ENCODE assay signal across 18 cellular contexts in the genomic region with DNA sequence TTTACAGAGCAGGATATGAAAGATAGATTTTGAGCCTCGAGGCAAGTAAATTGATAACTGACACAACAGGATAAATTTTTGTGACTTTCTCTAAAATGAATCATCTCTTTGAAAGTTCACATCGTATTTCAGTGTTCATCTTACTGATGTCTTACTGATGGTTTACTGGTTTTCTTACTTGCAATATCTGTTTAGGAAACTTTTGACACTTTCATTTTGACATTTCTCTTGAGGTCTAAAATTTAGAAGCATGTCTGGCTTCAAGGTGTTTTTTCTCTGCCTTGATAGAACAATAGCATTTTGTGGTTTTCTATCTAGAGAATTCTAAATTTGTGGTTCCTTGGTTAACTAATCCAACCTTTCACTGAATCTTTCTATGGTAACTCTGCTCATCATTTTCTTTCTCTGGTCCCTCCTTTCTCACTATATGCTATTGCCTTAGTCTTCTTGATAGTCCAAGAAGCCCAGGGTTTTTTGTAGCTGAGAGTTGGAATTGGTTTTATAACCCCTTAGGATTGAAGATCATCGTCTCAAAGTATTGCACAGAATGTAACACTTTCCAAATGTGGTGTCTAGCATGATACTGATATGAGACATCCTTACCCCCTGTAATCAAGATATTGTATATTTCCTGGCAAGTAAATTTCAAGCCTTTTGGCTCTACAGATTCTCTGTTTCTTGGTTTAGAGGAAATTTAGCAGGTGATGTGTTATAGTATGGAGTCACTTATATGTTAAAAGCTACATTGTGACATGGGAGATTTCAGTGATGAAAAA.
DNase-seq lines count a peak whose midpoint lies in the region; ATAC-seq lines count a peak whose summit lies in the region.
"Had no signal": no experiment of that assay in that cellular context is flagged by ENCODE, and none has a peak within 500 bp of the region (broad histone marks: within the 10 kb centered on the region; RNA-seq: fewer than 3 reads in every experiment).

No MANE protein-coding gene starts in this region.

- no peaks in the 10 kb centered on the region for H3K36me3 Mint-ChIP-seq in stimulated activated effector memory CD8-positive, alpha-beta T cell treated with anti-CD3 and anti-CD28 coated beads, Interleukin-12 subunit alpha, Interleukin-12 subunit beta, amount 100 ng/mL, for 72 hours
- H3K36me3 Mint-ChIP-seq: activated CD8-positive, alpha-beta memory T cell treated with anti-CD3 and anti-CD28 coated beads, Interleukin-2, amount 10 ng/mL, durations not matched to agents 7 days and 5 days had no signal

- no peak overlapping the region for H3K4me3 Mint-ChIP-seq in stimulated activated effector memory CD8-positive, alpha-beta T cell treated with anti-CD3 and anti-CD28 coated beads, Interleukin-12 subunit alpha, Interleukin-12 subunit beta, amount 100 ng/mL, for 72 hours
- H3K4me3 Mint-ChIP-seq: activated CD8-positive, alpha-beta memory T cell treated with anti-CD3 and anti-CD28 coated beads, Interleukin-2, amount 10 ng/mL, durations not matched to agents 7 days and 5 days; CD4-positive, alpha-beta T cell; neural crest cell had no signal

- no peak overlapping the region for H3K27ac Mint-ChIP-seq in stimulated activated effector memory CD8-positive, alpha-beta T cell treated with anti-CD3 and anti-CD28 coated beads, Interleukin-12 subunit alpha, Interleukin-12 subunit beta, amount 100 ng/mL, for 72 hours
- H3K27ac Mint-ChIP-seq: activated CD8-positive, alpha-beta memory T cell treated with anti-CD3 and anti-CD28 coated beads, Interleukin-2, amount 10 ng/mL, durations not matched to agents 7 days and 5 days; CD4-positive, alpha-beta T cell had no signal

- peaks cover 6% of the 10 kb centered on the region for H3K4me1 Mint-ChIP-seq in stimulated activated effector memory CD8-positive, alpha-beta T cell treated with anti-CD3 and anti-CD28 coated beads, Interleukin-12 subunit alpha, Interleukin-12 subunit beta, amount 100 ng/mL, for 72 hours

- H3K9me3 Mint-ChIP-seq in stimulated activated effector memory CD8-positive, alpha-beta T cell treated with anti-CD3 and anti-CD28 coated beads, Interleukin-12 subunit alpha, Interleukin-12 subunit beta, amount 100 ng/mL, for 72 hours: no peaks in the 10 kb centered on the region
- H3K9me3 Mint-ChIP-seq: CD4-positive, alpha-beta T cell had no signal

- DNase-seq in stimulated activated effector memory CD8-positive, alpha-beta T cell treated with anti-CD3 and anti-CD28 coated beads, Interleukin-12 subunit alpha, Interleukin-12 subunit beta, amount 100 ng/mL, for 72 hours (ENCODE audit: low spot score in 2 of 2): no peak
- no peak for DNase-seq in NCI-H526 treated with DMSO at 0.1 percent for 48 hours (lab: John Stamatoyannopoulos, UW)
- DNase-seq in stimulated activated CD4-positive, alpha-beta T cell treated with anti-CD3 and anti-CD28 coated beads, Interleukin-4, amount 100 ng/mL, for 4 hours: no peak
- DNase-seq in DMS153 (lab: John Stamatoyannopoulos, UW): no peak
- DNase-seq: activated CD4-positive, alpha-beta T cell treated with anti-CD3 and anti-CD28 coated beads for 48 hours; activated CD8-positive, alpha-beta memory T cell treated with anti-CD3 and anti-CD28 coated beads, Interleukin-2, amount 10 ng/mL, durations not matched to agents 7 days and 5 days; activated effector memory CD4-positive, alpha-beta T cell treated with anti-CD3 and anti-CD28 coated beads, Interleukin-2, amount 50 U/mL, for 16 hours; CD4-positive, alpha-beta T cell; cerebellar nuclear complex; dorsolateral prefrontal cortex; Kasumi-1; NCI-H1694; transverse colon had no signal

- ATAC-seq in GM18870 (IDR thresholded peaks at IDR 0.05; ENCODE audit: unreplicated experiment) (peak; percentile 77), HG02610 (IDR thresholded peaks at IDR 0.05; ENCODE audit: unreplicated experiment) (peak; percentile 81), HG03432 (IDR thresholded peaks at IDR 0.05; ENCODE audit: unreplicated experiment) (peak; percentile 72)
- peak; percentile 70 for ATAC-seq in stimulated activated effector memory CD8-positive, alpha-beta T cell treated with anti-CD3 and anti-CD28 coated beads, Interleukin-12 subunit alpha, Interleukin-12 subunit beta, amount 100 ng/mL, for 72 hours
- ATAC-seq: activated CD8-positive, alpha-beta memory T cell treated with anti-CD3 and anti-CD28 coated beads, Interleukin-2, amount 10 ng/mL, durations not matched to agents 7 days and 5 days; sciatic nerve had no signal
